ENCODE assay signal across 24 cellular contexts in the genomic region with DNA sequence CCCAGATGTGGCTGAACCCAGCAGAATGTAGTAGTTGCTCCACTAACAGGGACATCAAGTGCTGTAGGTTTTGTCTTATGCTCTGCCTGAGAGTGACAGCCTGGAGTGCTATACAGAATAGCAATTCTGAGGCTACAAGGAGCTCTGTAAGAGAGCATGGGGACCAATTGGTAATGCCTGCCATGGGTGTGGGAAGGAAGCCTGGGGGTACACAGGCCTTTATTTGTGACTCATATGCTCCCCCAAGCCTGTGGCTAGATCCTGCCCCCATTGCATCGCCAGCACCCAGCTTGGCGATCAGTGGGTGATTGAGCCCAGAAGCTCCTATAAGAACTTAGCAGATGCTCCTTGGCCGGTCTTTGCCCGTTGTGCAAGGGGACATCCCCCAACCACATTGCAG. TPM values are rescaled to one million over a fixed set of nuclear protein-coding genes. Genes with fewer than 3 reads are reported as not detected.
DNase-seq lines count a peak whose midpoint lies in the region; ATAC-seq and TF ChIP-seq lines count a peak whose summit lies in the region.
"Had no signal": no experiment of that assay in that cellular context is flagged by ENCODE, and none has a peak within 500 bp of the region (broad histone marks: within the 10 kb centered on the region; RNA-seq: fewer than 3 reads in every experiment).

No MANE protein-coding gene starts in this region.

- H3K36me3 ChIP-seq in right atrium auricular region (peaks cover 8% of the 10 kb centered on the region), heart left ventricle (peaks cover 0 to 17% (median 9%) of the 10 kb centered on the region in 9 donors), gastroesophageal sphincter (peaks cover 0 to 14% of the 10 kb centered on the region in 2 donors), upper lobe of right lung (peaks cover 9% of the 10 kb centered on the region), psoas muscle (ENCODE audit: insufficient read depth in 1 of 2, low read depth in 1 of 2) (peaks cover 0 to 10% of the 10 kb centered on the region in 2 donors)
- H3K36me3 ChIP-seq: colonic mucosa, WERI-Rb-1 had no signal

- ATAC-seq in heart left ventricle: no peak
- no peak for ATAC-seq in gastroesophageal sphincter
- no peak for ATAC-seq in upper lobe of right lung
- no peak for ATAC-seq in psoas muscle
- ATAC-seq: activated T-cell treated with anti-CD3 and anti-CD28 coated beads, Interleukin-2, amount 50 U/mL, for 4 hours; left colon had no signal

- H3K27me3 ChIP-seq in right atrium auricular region (no peaks in the 10 kb centered on the region), heart left ventricle (no peaks in the 10 kb centered on the region), gastroesophageal sphincter (no peaks in the 10 kb centered on the region), upper lobe of right lung (no peaks in the 10 kb centered on the region), psoas muscle (ENCODE audit: insufficient read depth in 3 of 3, low read length in 2 of 3) (no peaks in the 10 kb centered on the region)
- H3K27me3 ChIP-seq: colonic mucosa, neutrophil had no signal

- TF ChIP-seq EP300 in gastroesophageal sphincter (IDR thresholded peaks at IDR 0.05): no peak

- DNase-seq in right atrium auricular region (ENCODE audit: low spot score) (no peak), heart left ventricle (no peak), M059J (ENCODE audit: low read depth) (peak; percentile 43), upper lobe of right lung (no peak), GM10266 (ENCODE audit: extremely low spot score) (no peak), GM19238 (ENCODE audit: insufficient read length, low spot score) (no peak), psoas muscle (no peak)
- DNase-seq: activated CD4-positive, alpha-beta T cell treated with anti-CD3 and anti-CD28 coated beads, Interleukin-2, amount 10 ng/mL, durations not matched to agents 24 days and 14 days; activated naive CD4-positive, alpha-beta T cell treated with Interleukin-2 at 50 U/mL for 16 hours; activated T-cell treated with anti-CD3 and anti-CD28 coated beads, Interleukin-2, amount 50 U/mL, for 4 hours; CD4-positive, CD25-positive, alpha-beta regulatory T cell; colonic mucosa; effector memory CD4-positive, alpha-beta T cell; GOT3; hippocampal formation; Kasumi-1; left colon; NCI-H1694; NCI-H2171; SHP77 treated with DMSO at 0.1 percent for 48 hours; T-helper 9 cell; WERI-Rb-1 had no signal

- H3K9me3 ChIP-seq in right atrium auricular region (no peaks in the 10 kb centered on the region), heart left ventricle (no peaks in the 10 kb centered on the region), gastroesophageal sphincter (no peaks in the 10 kb centered on the region), upper lobe of right lung (no peaks in the 10 kb centered on the region), psoas muscle (no peaks in the 10 kb centered on the region)
- H3K9me3 ChIP-seq: colonic mucosa, neutrophil had no signal

- no peak for TF ChIP-seq CTCF in right atrium auricular region (IDR thresholded peaks at IDR 0.05)
- TF ChIP-seq CTCF in heart left ventricle (IDR thresholded peaks at IDR 0.05): no peak
- no peak for TF ChIP-seq CTCF in gastroesophageal sphincter (IDR thresholded peaks at IDR 0.05)
- TF ChIP-seq CTCF in upper lobe of right lung (IDR thresholded peaks at IDR 0.05): no peak
- TF ChIP-seq CTCF in GM10266 (IDR thresholded peaks at IDR 0.05; ENCODE audit: control insufficient read depth, insufficient read depth, low read depth, missing control alignments): no peak
- no peak for TF ChIP-seq CTCF in psoas muscle (IDR thresholded peaks at IDR 0.05)

- whole genome bisulfite sequencing in heart left ventricle, 4 donors: 91 to 96% (median 93%) methylated on average over 3 to 4 of the region's 4 CpGs
- no CpG with 5 or more reads among the region's 4 CpGs for WGBS in gastroesophageal sphincter (ENCODE audit: low coverage in 1 of 2), 2 donors
- WGBS in psoas muscle, 3 donors: 91 to 95% (median 91%) methylated on average over 4 of the region's 4 CpGs

- H3K4me3 ChIP-seq in right atrium auricular region (no peak overlapping the region), heart left ventricle (no peak overlapping the region), gastroesophageal sphincter (no peak overlapping the region), upper lobe of right lung (no peak overlapping the region), psoas muscle (no peak overlapping the region)
- H3K4me3 ChIP-seq: colonic mucosa had no signal

- H3K4me1 ChIP-seq in right atrium auricular region (peaks cover 3 to 91% of the 10 kb centered on the region in 2 donors), heart left ventricle (peaks cover 25 to 99% (median 79%) of the 10 kb centered on the region in 12 donors), gastroesophageal sphincter (peaks cover 4 to 100% (median 57%) of the 10 kb centered on the region in 3 donors), upper lobe of right lung (peaks cover 61% of the 10 kb centered on the region), psoas muscle (peaks cover 70% of the 10 kb centered on the region)

- intact Hi-C loops in heart left ventricle (cut with DNase I): loop anchor here in 1 of 10 donors (5.0 kb wide), 1 partner anchor 34 kb away; no protein-coding TSS in a partner anchor
- intact Hi-C loops in upper lobe of right lung (cut with DNase I): no loop called here
- intact Hi-C loops in psoas muscle (cut with DNase I): no loop called here

- peak overlapping the region; percentile 86 to 91 for H3K27ac ChIP-seq in right atrium auricular region
- H3K27ac ChIP-seq in heart left ventricle: peak overlapping the region in 4 of 12 donors; percentile 11 to 94 (median 50)
- H3K27ac ChIP-seq in gastroesophageal sphincter: peak overlapping the region in 3 of 4 donors; percentile 33 to 81 (median 79)
- H3K27ac ChIP-seq in upper lobe of right lung: peak overlapping the region; percentile 11
- no peak overlapping the region for H3K27ac ChIP-seq in psoas muscle
- H3K27ac ChIP-seq: colonic mucosa, neutrophil, WERI-Rb-1 had no signal

- TF ChIP-seq POLR2A in heart left ventricle (IDR thresholded peaks at IDR 0.05) (no peak), gastroesophageal sphincter (IDR thresholded peaks at IDR 0.05) (no peak)

RNA-seq across cellular contexts. Expression of a gene that starts 37.5 kb away (rescaled TPM):
- total RNA-seq in right atrium auricular region (10 to 100 TPM; 59.3 to 71.0 TPM), heart left ventricle (10 to 100 TPM; 39.8 to 75.4 (median 50.5) TPM), gastroesophageal sphincter (10 to 100 TPM; 36.3 to 79.2 (median 67.1) TPM), upper lobe of right lung (84.7 TPM), psoas muscle (10 to 100 TPM; 30.0 to 37.6 (median 35.4) TPM)
- polyA plus RNA-seq in heart left ventricle (10 to 100 TPM; 19.7 to 45.7 TPM), psoas muscle (10 to 100 TPM; 10.4 to 24.3 (median 22.0) TPM)
- total RNA-seq in M059J (2014; rRNA removed; shearing (Covaris generic)): 21.9 and 47.2 TPM in 2 replicates
